20 cellular contexts compared by ENCODE assay signal in the genomic region with DNA sequence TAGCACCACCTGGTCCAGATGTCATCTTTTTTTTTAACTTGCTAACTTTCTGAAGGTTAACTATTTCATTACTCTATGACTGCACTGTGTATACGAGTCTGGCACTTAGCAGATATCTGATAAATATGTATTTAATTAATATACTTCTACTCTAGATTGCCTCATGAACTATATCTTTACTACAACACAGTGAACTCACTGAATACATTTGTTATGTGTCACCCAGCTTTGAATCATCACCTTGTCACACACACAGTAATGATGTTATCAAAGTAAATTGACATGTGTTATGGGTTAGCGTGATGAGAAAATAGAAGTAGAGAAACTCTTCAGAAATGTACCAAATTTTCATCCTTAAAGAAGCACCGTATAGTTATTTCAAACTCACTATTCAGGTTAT.
DNase-seq lines count a peak whose midpoint lies in the region; ATAC-seq and TF ChIP-seq lines count a peak whose summit lies in the region.
"Had no signal": no experiment of that assay in that cellular context is flagged by ENCODE, and none has a peak within 500 bp of the region (broad histone marks: within the 10 kb centered on the region; RNA-seq: fewer than 3 reads in every experiment).

No MANE protein-coding gene starts in this region.

- peak; percentile 71 for TF ChIP-seq EP300 in neural cell (conservative IDR thresholded peaks at IDR 0.05; ENCODE audit: poor library complexity, severe bottlenecking)

- H3K36me3 ChIP-seq in brain microvascular endothelial cell (replicated peaks) = no peaks in the 10 kb centered on the region
- no peaks in the 10 kb centered on the region for H3K36me3 ChIP-seq in neural cell (ENCODE audit: insufficient read depth, low read length)
- no peaks in the 10 kb centered on the region for H3K36me3 ChIP-seq in left lung

- H3K27me3 ChIP-seq in brain microvascular endothelial cell (replicated peaks) = no peaks in the 10 kb centered on the region
- no peaks in the 10 kb centered on the region for H3K27me3 ChIP-seq in neural cell (ENCODE audit: insufficient read depth, low read depth, low read length)
- no peaks in the 10 kb centered on the region for H3K27me3 ChIP-seq in left lung

- no peak for ATAC-seq in left lung
- ATAC-seq: GM23338, HepG2, T-cell had no signal

- H3K4me2 ChIP-seq in neural cell (ENCODE audit: low read length) = no peak overlapping the region
- H3K4me2 ChIP-seq: GM23338 had no signal

- H3K4me3 ChIP-seq in brain microvascular endothelial cell (ENCODE audit: low read depth, low read length) (no peak overlapping the region), neural cell (ENCODE audit: low read length) (no peak overlapping the region), left lung (no peak overlapping the region)
- H3K4me3 ChIP-seq: GM23338, SK-N-MC had no signal

- in situ Hi-C loops in brain microvascular endothelial cell (cut with HindIII; ENCODE audit: low pct_ligation_motif_present, low sequenced_read_pairs) = no loop called here

- H3K27ac ChIP-seq in brain microvascular endothelial cell (no peak overlapping the region), neural cell (ENCODE audit: low read length) (no peak overlapping the region), left lung (no peak overlapping the region)
- H3K27ac ChIP-seq: C4-2B, SK-N-MC had no signal

- H2AFZ ChIP-seq in neural cell (ENCODE audit: low read depth, low read length) = no peak overlapping the region
- H2AFZ ChIP-seq: GM23338 had no signal

- DNase-seq in GM03348 (ENCODE audit: low spot score) (peak; percentile 2), RKO (ENCODE audit: low spot score) (peak; percentile 82), brain microvascular endothelial cell (peak; percentile 37), NCI-H446 treated with DMSO at 0.1 percent for 48 hours (lab: John Stamatoyannopoulos, UW) (no peak), dermis blood vessel endothelial cell (no peak), left lung (no peak)
- DNase-seq: DMS79; HCEC 1CT; KG1; NCI-H1092; NCI-H1436 treated with DMSO at 0.1 percent for 48 hours; NCI-H2081; NK-92 treated with Interleukin-12 subunit alpha and Interleukin-12 subunit beta, amount 100 ng/mL, for 24 hours; SHP77; T-cell had no signal

- TF ChIP-seq CTCF in brain microvascular endothelial cell (IDR thresholded peaks at IDR 0.05; ENCODE audit: low read depth, low read length, missing control alignments) = no peak
- TF ChIP-seq CTCF in neural cell (IDR thresholded peaks at IDR 0.05; ENCODE audit: poor library complexity, severe bottlenecking) = no peak
- no peak for TF ChIP-seq CTCF in left lung (IDR thresholded peaks at IDR 0.05)

- no peaks in the 10 kb centered on the region for H3K9me2 ChIP-seq in neural cell (ENCODE audit: insufficient read depth, low read length)

- no peak overlapping the region for H3K9ac ChIP-seq in neural cell (ENCODE audit: low read length)

- no peaks in the 10 kb centered on the region for H3F3A ChIP-seq in neural cell (ENCODE audit: insufficient read depth, low read length, poor library complexity, severe bottlenecking)

- H3K79me2 ChIP-seq in neural cell (replicated peaks; ENCODE audit: insufficient read depth, low read length) = no peaks in the 10 kb centered on the region

- no peak for TF ChIP-seq RAD21 in neural cell (conservative IDR thresholded peaks at IDR 0.05)

- H3K9me3 ChIP-seq in neural cell (ENCODE audit: low read length) = no peaks in the 10 kb centered on the region
- no peaks in the 10 kb centered on the region for H3K9me3 ChIP-seq in left lung

- intact Hi-C loops in left lung (cut with DNase I) = no loop called here

- no peaks in the 10 kb centered on the region for H4K20me1 ChIP-seq in neural cell (ENCODE audit: insufficient read depth)

- no peaks in the 10 kb centered on the region for H3K4me1 ChIP-seq in left lung

TF ChIP-seq in neural cell, 6 proteins besides CTCF, POLR2A, EP300 and RAD21:
- no peak for TF ChIP-seq TAF1 (IDR thresholded peaks at IDR 0.05; ENCODE audit: low read depth)
- TF ChIP-seq POLR2AphosphoS5 (IDR thresholded peaks at IDR 0.05) = peak; percentile 73

Comparison
In these comparisons a context has a peak if more than half of its experiments do, and no peak if none do; other contexts are left out.
1. DNase-seq: peak in GM03348 (single experiment), RKO (single experiment) and brain microvascular endothelial cell (single experiment); none in NCI-H446 treated with DMSO at 0.1 percent for 48 hours (single experiment), dermis blood vessel endothelial cell (single experiment) and left lung (0 of 2).